22 cellular contexts compared by ENCODE assay signal in genomic region chr15:74380361-74381189, GRCh38. TPM values are rescaled to one million over a fixed set of nuclear protein-coding genes. Genes with fewer than 3 reads are reported as not detected.
DNase-seq lines count a peak whose midpoint lies in the region; ATAC-seq, FAIRE-seq and TF ChIP-seq lines count a peak whose summit lies in the region.
"Had no signal": no experiment of that assay in that cellular context is flagged by ENCODE, and none has a peak within 500 bp of the region (broad histone marks: within the 10 kb centered on the region; RNA-seq: fewer than 3 reads in every experiment).

No MANE protein-coding gene starts in this region.

- peak overlapping the region in 3 of 7 donors; percentile 6 to 74 (median 62) for H3K27ac Mint-ChIP-seq in CD14-positive monocyte
- peak overlapping the region; percentile 76 for H3K27ac Mint-ChIP-seq in activated T-helper 1 cell treated with anti-CD3 and anti-CD28 coated beads, Interleukin-12 subunit alpha, Interleukin-12 subunit beta, Interleukin-2, Interleukin-4 antibody, amounts not matched to agents 30 ng/mL and 10 ng/mL and 1 ng/mL, durations not matched to agents 14 hours and 24 hours and 36 hours

- no peak for TF ChIP-seq EP300 in A549 (IDR thresholded peaks at IDR 0.05)

- no peak overlapping the region for H2BK12ac ChIP-seq in neuronal stem cell (ENCODE audit: low read length)

- H3K9me3 Mint-ChIP-seq in CD14-positive monocyte, result no peaks in the 10 kb centered on the region
- H3K9me3 Mint-ChIP-seq in activated T-helper 1 cell treated with anti-CD3 and anti-CD28 coated beads, Interleukin-12 subunit alpha, Interleukin-12 subunit beta, Interleukin-2, Interleukin-4 antibody, amounts not matched to agents 30 ng/mL and 10 ng/mL and 1 ng/mL, durations not matched to agents 14 hours and 24 hours and 36 hours, result no peaks in the 10 kb centered on the region
- H3K9me3 Mint-ChIP-seq: CD4-positive, alpha-beta memory T cell had no signal

- H3K14ac ChIP-seq in neuronal stem cell (ENCODE audit: low read length), result no peak overlapping the region

- POLR2A ChIA-PET in A549 (lab: Yijun Ruan, JAX), result no interaction called here

- no peak overlapping the region for H2BK5ac ChIP-seq in neuronal stem cell (ENCODE audit: low read length)

- CTCF ChIA-PET in A549 (lab: Yijun Ruan, JAX), result interaction anchor here (1.9 to 23.0 kb wide), 6 partner anchors 11 to 80 kb away, joined by 5 to 681 read pairs (median 10); partner anchors contain the start of genes SEMA7A and UBL7

- H3K18ac ChIP-seq in neuronal stem cell (ENCODE audit: low read length), result no peak overlapping the region

- H3K23ac ChIP-seq in neuronal stem cell (ENCODE audit: low read depth, low read length, poor library complexity), result no peak overlapping the region

- no peak overlapping the region for H4K8ac ChIP-seq in neuronal stem cell (ENCODE audit: low read depth, low read length)

- DNase-seq in A549 (ENCODE audit: low read depth in 1 of 2, low spot score in 1 of 2) (no peak), CD14-positive monocyte (ENCODE audit: low spot score) (peak; percentile 27), neuronal stem cell (ENCODE audit: low spot score) (no peak), superior temporal gyrus (ENCODE audit: extremely low spot score) (no peak)
- no peak for DNase-seq in activated T-helper 1 cell treated with anti-CD3 and anti-CD28 coated beads, Interleukin-12 subunit alpha, Interleukin-12 subunit beta, Interleukin-2, Interleukin-4 antibody, amounts not matched to agents 30 ng/mL and 10 ng/mL and 1 ng/mL, durations not matched to agents 14 hours and 24 hours and 36 hours (ENCODE audit: low spot score)
- DNase-seq: CD4-positive, alpha-beta memory T cell; DMS 273 treated with DMSO at 0.1 percent for 48 hours; mammary epithelial cell; NCI-H1105; NCI-H2029; NCI-H526 treated with DMSO at 0.1 percent for 48 hours; RPMI8226; stimulated activated CD4-positive, alpha-beta T cell treated with anti-CD3 and anti-CD28 coated beads, Interleukin-2, amount 100 ng/mL, for 24 hours had no signal

- H3K4ac ChIP-seq in neuronal stem cell (ENCODE audit: low read length), result no peak overlapping the region

- no peak overlapping the region for H3K9ac ChIP-seq in neuronal stem cell (ENCODE audit: low read depth, low read length, poor library complexity)

- H3K4me1 ChIP-seq in A549 (peaks cover 9% of the 10 kb centered on the region), neuronal stem cell (ENCODE audit: control insufficient read depth in 2 of 2, insufficient read depth in 1 of 2, low read depth in 1 of 2, low read length in 2 of 2) (peaks cover 3 to 6% of the 10 kb centered on the region in 2 donors)

- intact Hi-C loops in CD14-positive monocyte (cut with micrococcal nuclease), result no loop called here
- intact Hi-C loops in activated T-helper 1 cell treated with anti-CD3 and anti-CD28 coated beads, Interleukin-12 subunit alpha, Interleukin-12 subunit beta, Interleukin-2, Interleukin-4 antibody, amounts not matched to agents 30 ng/mL and 10 ng/mL and 1 ng/mL, durations not matched to agents 14 hours and 24 hours and 36 hours (cut with micrococcal nuclease), result no loop called here

- H2AFZ ChIP-seq in neuronal stem cell (ENCODE audit: low read length), result no peak overlapping the region

- TF ChIP-seq CTCF in A549 (IDR thresholded peaks at IDR 0.05) (no peak), CD14-positive monocyte (IDR thresholded peaks at IDR 0.05) (no peak)

- H3K36me3 ChIP-seq in neuronal stem cell (replicated peaks in 1 of 2; ENCODE audit: control insufficient read depth in 2 of 2, insufficient read depth in 2 of 2, low read length in 2 of 2), result no peaks in the 10 kb centered on the region
- H3K36me3 ChIP-seq: thoracic aorta had no signal

- H2AK5ac ChIP-seq in neuronal stem cell (ENCODE audit: low read depth, low read length), result peak overlapping the region; percentile 21

- H3K27ac ChIP-seq in A549 (no peak overlapping the region), neuronal stem cell (replicated peaks; ENCODE audit: low read length) (no peak overlapping the region)
- H3K27ac ChIP-seq: SK-N-MC, thoracic aorta, VCaP had no signal

- H4K91ac ChIP-seq in neuronal stem cell (ENCODE audit: low read depth, low read length, poor library complexity), result no peak overlapping the region

- H3K4me3 Mint-ChIP-seq in CD14-positive monocyte, result no peak overlapping the region
- peak overlapping the region; percentile 9 for H3K4me3 Mint-ChIP-seq in activated T-helper 1 cell treated with anti-CD3 and anti-CD28 coated beads, Interleukin-12 subunit alpha, Interleukin-12 subunit beta, Interleukin-2, Interleukin-4 antibody, amounts not matched to agents 30 ng/mL and 10 ng/mL and 1 ng/mL, durations not matched to agents 14 hours and 24 hours and 36 hours
- H3K4me3 Mint-ChIP-seq: CD4-positive, alpha-beta memory T cell had no signal

- H3K36me3 Mint-ChIP-seq in CD14-positive monocyte, result no peaks in the 10 kb centered on the region
- no peaks in the 10 kb centered on the region for H3K36me3 Mint-ChIP-seq in activated T-helper 1 cell treated with anti-CD3 and anti-CD28 coated beads, Interleukin-12 subunit alpha, Interleukin-12 subunit beta, Interleukin-2, Interleukin-4 antibody, amounts not matched to agents 30 ng/mL and 10 ng/mL and 1 ng/mL, durations not matched to agents 14 hours and 24 hours and 36 hours (ENCODE audit: low read depth)
- H3K36me3 Mint-ChIP-seq: CD4-positive, alpha-beta memory T cell had no signal

- peaks cover 13% of the 10 kb centered on the region for H3K4me1 Mint-ChIP-seq in CD14-positive monocyte
- H3K4me1 Mint-ChIP-seq in activated T-helper 1 cell treated with anti-CD3 and anti-CD28 coated beads, Interleukin-12 subunit alpha, Interleukin-12 subunit beta, Interleukin-2, Interleukin-4 antibody, amounts not matched to agents 30 ng/mL and 10 ng/mL and 1 ng/mL, durations not matched to agents 14 hours and 24 hours and 36 hours (ENCODE audit: low read depth), result peaks cover 88% of the 10 kb centered on the region

- H3K27me3 ChIP-seq in neuronal stem cell (ENCODE audit: control insufficient read depth in 3 of 3, insufficient read depth in 3 of 3, low read depth in 1 of 3, low read length in 3 of 3), result peaks cover 0 to 37% (median 0%) of the 10 kb centered on the region in 3 experiments

- no peaks in the 10 kb centered on the region for H3K79me1 ChIP-seq in neuronal stem cell (ENCODE audit: low read depth, low read length)

- H2BK120ac ChIP-seq in neuronal stem cell (ENCODE audit: low read depth, low read length), result no peak overlapping the region

- H3K9me3 ChIP-seq in A549 (no peaks in the 10 kb centered on the region), neuronal stem cell (replicated peaks in 1 of 2; ENCODE audit: control insufficient read depth in 2 of 2, insufficient read depth in 1 of 2, low read depth in 1 of 2, low read length in 2 of 2) (no peaks in the 10 kb centered on the region)
- H3K9me3 ChIP-seq: thoracic aorta had no signal

- FAIRE-seq in A549 (lab: Jason Lieb, UNC), result no peak

- peak overlapping the region; percentile 49 for H2BK15ac ChIP-seq in neuronal stem cell (ENCODE audit: low read length)

- TF ChIP-seq RAD21 in A549 (conservative IDR thresholded peaks at IDR 0.05 in 1 of 2, IDR thresholded peaks at IDR 0.05 in 1 of 2), result no peak

- H3K27me3 Mint-ChIP-seq in CD14-positive monocyte (ENCODE audit: low read depth in 3 of 3), result peaks cover 4 to 15% (median 11%) of the 10 kb centered on the region in 3 donors
- no peaks in the 10 kb centered on the region for H3K27me3 Mint-ChIP-seq in activated T-helper 1 cell treated with anti-CD3 and anti-CD28 coated beads, Interleukin-12 subunit alpha, Interleukin-12 subunit beta, Interleukin-2, Interleukin-4 antibody, amounts not matched to agents 30 ng/mL and 10 ng/mL and 1 ng/mL, durations not matched to agents 14 hours and 24 hours and 36 hours (ENCODE audit: insufficient read depth)
- H3K27me3 Mint-ChIP-seq: CD4-positive, alpha-beta memory T cell had no signal

- ATAC-seq in A549, result no peak
- ATAC-seq in GM19035 (IDR thresholded peaks at IDR 0.05; ENCODE audit: unreplicated experiment), result no peak
- ATAC-seq in GM19467 (IDR thresholded peaks at IDR 0.05; ENCODE audit: unreplicated experiment), result no peak

- no peak overlapping the region for H3K4me2 ChIP-seq in A549
- no peak overlapping the region for H3K4me2 ChIP-seq in neuronal stem cell (ENCODE audit: insufficient read depth, low read length, poor library complexity, severe bottlenecking)

- H3K4me3 ChIP-seq in A549, result no peak overlapping the region
- H3K4me3 ChIP-seq in neuronal stem cell (ENCODE audit: low read length in 2 of 2), result no peak overlapping the region
- H3K4me3 ChIP-seq: SK-N-MC, skin epidermis, thoracic aorta had no signal

- no peak for TF ChIP-seq POLR2A in A549 (IDR thresholded peaks at IDR 0.05; ENCODE audit: low read length)

- 41% methylated on average over 7 of the region's 12 CpGs for WGBS in A549 (ENCODE audit: missing lambda C conversion rate)
- WGBS in neuronal stem cell (ENCODE audit: extremely low coverage in 2 of 2, insufficient read length in 2 of 2, insufficient replicate concordance in 1 of 2), 2 donors, result no CpG with 5 or more reads among the region's 12 CpGs

RNA-seq across cellular contexts. Expression of gene CYP11A1, which starts 13.1 kb away (rescaled TPM):
- polyA plus RNA-seq in A549 (2011; rRNA removed), result not detected in 2 replicates
- polyA plus RNA-seq in A549 (2012; cell fraction: cytosol; rRNA removed), result not detected in 2 replicates
- not detected in 2 replicates for polyA plus RNA-seq in A549 (2012; cell fraction: nucleus; rRNA removed)
- 0.06 TPM in 1 of 3 replicates, not detected in the others for polyA plus RNA-seq in A549 (2017; fragmentation: RNase III; extraction: RNeasy Plus Mini Kit Qiagen cat#74134 plus additional on column Dnase treatment)
- polyA minus RNA-seq in A549 (2011; rRNA and poly(A)+ RNA removed), result not detected in 2 replicates
- polyA plus RNA-seq in CD14-positive monocyte, result not detected
- not detected in 2 replicates for total RNA-seq in activated T-helper 1 cell treated with anti-CD3 and anti-CD28 coated beads, Interleukin-12 subunit alpha, Interleukin-12 subunit beta, Interleukin-2, Interleukin-4 antibody, amounts not matched to agents 30 ng/mL and 10 ng/mL and 1 ng/mL, durations not matched to agents 14 hours and 24 hours and 36 hours
- 0.77 TPM for polyA plus RNA-seq in neuronal stem cell (2013, experiment 1 of 2)
- polyA plus RNA-seq in neuronal stem cell (2013, experiment 2 of 2), result 0.80 TPM
- total RNA-seq: CD4-positive, alpha-beta memory T cell; dermis microvascular lymphatic vessel endothelial cell; myocyte; T-helper 2 cell treated with Interferon-gamma antibody and Interleukin-4, amounts not matched to agents 100 ng/mL and 5 ng/mL, for 36 hours; thoracic aorta had no signal
- polyA plus RNA-seq: CD4-positive, alpha-beta memory T cell; mammary epithelial cell had no signal

RNA-seq across cellular contexts. Expression of gene SEMA7A, which starts 53.2 kb away (rescaled TPM):
- polyA plus RNA-seq in A549 (2011; rRNA removed), result 0.44 and 0.63 TPM in 2 replicates
- polyA plus RNA-seq in A549 (2012; cell fraction: cytosol; rRNA removed), result 0.48 and 1.1 TPM in 2 replicates
- polyA plus RNA-seq in A549 (2012; cell fraction: nucleus; rRNA removed), result 3.1 and 4.8 TPM in 2 replicates
- polyA plus RNA-seq in A549 (2017; fragmentation: RNase III; extraction: RNeasy Plus Mini Kit Qiagen cat#74134 plus additional on column Dnase treatment), result 1.2 to 1.7 TPM (median 1.7 TPM) in 3 replicates
- polyA minus RNA-seq in A549 (2011; rRNA and poly(A)+ RNA removed), result 0.66 and 1.4 TPM in 2 replicates
- under 1 TPM; 0.04 to 0.15 TPM for polyA plus RNA-seq in CD14-positive monocyte
- total RNA-seq in activated T-helper 1 cell treated with anti-CD3 and anti-CD28 coated beads, Interleukin-12 subunit alpha, Interleukin-12 subunit beta, Interleukin-2, Interleukin-4 antibody, amounts not matched to agents 30 ng/mL and 10 ng/mL and 1 ng/mL, durations not matched to agents 14 hours and 24 hours and 36 hours, result 102 TPM in 2 replicates
- polyA plus RNA-seq in neuronal stem cell (2013, experiment 1 of 2), result 10.3 TPM
- 10.3 TPM for polyA plus RNA-seq in neuronal stem cell (2013, experiment 2 of 2)
